Comparison of ENCODE assay signal across 24 cellular contexts in the genomic region with DNA sequence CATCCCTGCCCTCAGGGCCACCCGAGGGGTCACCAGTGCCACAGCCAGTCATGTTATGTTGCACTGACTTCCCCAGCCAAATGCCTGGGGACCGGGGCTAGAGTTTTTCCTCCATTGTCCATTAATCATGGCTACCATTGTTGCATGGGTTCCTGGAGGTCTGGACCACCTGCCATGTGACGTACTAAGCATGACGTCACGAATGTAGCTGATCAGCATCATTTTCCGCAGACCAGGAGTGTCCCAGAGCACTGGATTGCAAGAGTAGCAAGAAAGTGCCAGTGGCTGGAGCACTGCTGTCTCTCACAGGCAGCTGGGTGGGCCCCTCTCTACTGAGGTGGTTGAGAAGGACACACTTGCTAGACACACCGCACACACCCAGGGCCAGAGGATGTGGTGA. TPM values are rescaled to one million over a fixed set of nuclear protein-coding genes. Genes with fewer than 3 reads are reported as not detected.
DNase-seq lines count a peak whose midpoint lies in the region; ATAC-seq, FAIRE-seq and TF ChIP-seq lines count a peak whose summit lies in the region.
"Had no signal": no experiment of that assay in that cellular context is flagged by ENCODE, and none has a peak within 500 bp of the region (broad histone marks: within the 10 kb centered on the region; RNA-seq: fewer than 3 reads in every experiment).

No MANE protein-coding gene starts in this region.

- no peaks in the 10 kb centered on the region for H3K79me2 ChIP-seq in astrocyte (ENCODE audit: insufficient read depth, low read length)

- H2AK5ac ChIP-seq in neuronal stem cell (ENCODE audit: low read depth, low read length), result peak overlapping the region; percentile 97

- no peak overlapping the region for H2BK5ac ChIP-seq in neuronal stem cell (ENCODE audit: low read length)

- peak overlapping the region; percentile 64 for H3K18ac ChIP-seq in neuronal stem cell (ENCODE audit: low read length)

- H3K27me3 ChIP-seq in astrocyte (ENCODE audit: insufficient read depth, low read length) (no peaks in the 10 kb centered on the region), neuronal stem cell (ENCODE audit: control insufficient read depth in 3 of 3, insufficient read depth in 3 of 3, low read depth in 1 of 3, low read length in 3 of 3) (peaks cover 0 to 57% (median 0%) of the 10 kb centered on the region in 3 experiments)

- peaks cover 38% of the 10 kb centered on the region for H3K27me3 Mint-ChIP-seq in astrocyte (ENCODE audit: low read depth, unreplicated experiment)
- H3K27me3 Mint-ChIP-seq in glutamatergic neuron (ENCODE audit: unreplicated experiment), result peaks cover 6% of the 10 kb centered on the region
- H3K27me3 Mint-ChIP-seq: IgD-negative memory B cell had no signal

- peak overlapping the region; percentile 73 for H3K23ac ChIP-seq in neuronal stem cell (ENCODE audit: low read depth, low read length, poor library complexity)

- H3K4me1 Mint-ChIP-seq in astrocyte (ENCODE audit: low read depth, unreplicated experiment) (no peaks in the 10 kb centered on the region), glutamatergic neuron (ENCODE audit: low read depth, unreplicated experiment) (no peaks in the 10 kb centered on the region)

- no peak overlapping the region for H4K8ac ChIP-seq in neuronal stem cell (ENCODE audit: low read depth, low read length)

- no peaks in the 10 kb centered on the region for H4K20me1 ChIP-seq in astrocyte (ENCODE audit: insufficient read depth, low read length)

- H4K91ac ChIP-seq in neuronal stem cell (ENCODE audit: low read depth, low read length, poor library complexity), result peak overlapping the region; percentile 72

- H3K4me2 ChIP-seq in astrocyte (ENCODE audit: low read length) (no peak overlapping the region), neuronal stem cell (ENCODE audit: insufficient read depth, low read length, poor library complexity, severe bottlenecking) (no peak overlapping the region)
- H3K4me2 ChIP-seq: KMS-11 had no signal

- H3K9me3 ChIP-seq in astrocyte (ENCODE audit: insufficient read depth, low read depth, low read length), result no peaks in the 10 kb centered on the region
- H3K9me3 ChIP-seq in neuronal stem cell (replicated peaks in 1 of 2; ENCODE audit: control insufficient read depth in 2 of 2, insufficient read depth in 1 of 2, low read depth in 1 of 2, low read length in 2 of 2), result peaks cover 0 to 2% of the 10 kb centered on the region in 2 donors

- peak overlapping the region; percentile 84 for H3K4ac ChIP-seq in neuronal stem cell (ENCODE audit: low read length)

- no peaks in the 10 kb centered on the region for H3K4me1 ChIP-seq in astrocyte (ENCODE audit: insufficient read depth, low read length)
- peaks cover 3 to 16% of the 10 kb centered on the region in 2 donors for H3K4me1 ChIP-seq in neuronal stem cell (ENCODE audit: control insufficient read depth in 2 of 2, insufficient read depth in 1 of 2, low read depth in 1 of 2, low read length in 2 of 2)

- H3K27ac Mint-ChIP-seq in astrocyte (ENCODE audit: unreplicated experiment) (peak overlapping the region; percentile 41), glutamatergic neuron (ENCODE audit: unreplicated experiment) (peak overlapping the region; percentile 33)
- H3K27ac Mint-ChIP-seq: CD4-positive, alpha-beta T cell; IgD-negative memory B cell had no signal

- H3K4me3 Mint-ChIP-seq in astrocyte (ENCODE audit: unreplicated experiment) (no peak overlapping the region), glutamatergic neuron (ENCODE audit: unreplicated experiment) (no peak overlapping the region)
- H3K4me3 Mint-ChIP-seq: CD4-positive, alpha-beta T cell; IgD-negative memory B cell had no signal

- WGBS in neuronal stem cell (ENCODE audit: extremely low coverage in 2 of 2, insufficient read length in 2 of 2, insufficient replicate concordance in 1 of 2), 2 donors, result no CpG with 5 or more reads among the region's 7 CpGs

- FAIRE-seq in astrocyte (lab: Jason Lieb, UNC), result no peak
- FAIRE-seq: A204.1, GM12892, GM18507, H54, HTR-8/SVneo had no signal

- H2AFZ ChIP-seq in astrocyte (ENCODE audit: low read depth, low read length) (no peak overlapping the region), neuronal stem cell (ENCODE audit: low read length) (no peak overlapping the region)
- H2AFZ ChIP-seq: GM23248 had no signal

- H2BK120ac ChIP-seq in neuronal stem cell (ENCODE audit: low read depth, low read length), result no peak overlapping the region

- peak overlapping the region; percentile 82 for H3K14ac ChIP-seq in neuronal stem cell (ENCODE audit: low read length)

- peak overlapping the region; percentile 94 for H2BK15ac ChIP-seq in neuronal stem cell (ENCODE audit: low read length)

- no peak overlapping the region for H3K9ac ChIP-seq in astrocyte (ENCODE audit: low read length)
- peak overlapping the region; percentile 44 for H3K9ac ChIP-seq in neuronal stem cell (ENCODE audit: low read depth, low read length, poor library complexity)
- H3K9ac ChIP-seq: GM23248, KMS-11 had no signal

- ATAC-seq in HG03378 (IDR thresholded peaks at IDR 0.05; ENCODE audit: unreplicated experiment), result no peak
- ATAC-seq in HG02588 (IDR thresholded peaks at IDR 0.05; ENCODE audit: unreplicated experiment), result no peak

- H3K4me3 ChIP-seq in Jurkat, Clone E6-1 (ENCODE audit: low read length), result no peak overlapping the region
- H3K4me3 ChIP-seq in astrocyte (ENCODE audit: insufficient read depth, low read depth, low read length) (no peak overlapping the region), neuronal stem cell (ENCODE audit: low read length in 2 of 2) (no peak overlapping the region)
- H3K4me3 ChIP-seq: GM23248 had no signal

- H2BK12ac ChIP-seq in neuronal stem cell (ENCODE audit: low read length), result peak overlapping the region; percentile 41

- H3K9me3 Mint-ChIP-seq in astrocyte (ENCODE audit: unreplicated experiment), result no peaks in the 10 kb centered on the region
- no peaks in the 10 kb centered on the region for H3K9me3 Mint-ChIP-seq in glutamatergic neuron (ENCODE audit: unreplicated experiment)
- H3K9me3 Mint-ChIP-seq: CD4-positive, alpha-beta T cell; IgD-negative memory B cell had no signal

- H3K27ac ChIP-seq in astrocyte (ENCODE audit: low read depth, low read length) (no peak overlapping the region), neuronal stem cell (replicated peaks; ENCODE audit: low read length) (no peak overlapping the region)
- H3K27ac ChIP-seq: C4-2B, GM23248, KMS-11 had no signal

- peak; percentile 21 for DNase-seq in Jurkat, Clone E6-1 (ENCODE audit: low read depth, low spot score)
- no peak for DNase-seq in astrocyte (ENCODE audit: low read depth)
- no peak for DNase-seq in glutamatergic neuron
- no peak for DNase-seq in neuronal stem cell (ENCODE audit: low spot score)
- no peak for DNase-seq in SK-N-DZ (ENCODE audit: low spot score)
- DNase-seq: AML-193; CD4-positive, alpha-beta T cell; DMS153; DMS79; GDM1; GM23248; HCEC 1CT had no signal

- no peaks in the 10 kb centered on the region for H3K36me3 ChIP-seq in astrocyte (ENCODE audit: insufficient read depth, low read length)
- no peaks in the 10 kb centered on the region for H3K36me3 ChIP-seq in neuronal stem cell (replicated peaks in 1 of 2; ENCODE audit: control insufficient read depth in 2 of 2, insufficient read depth in 2 of 2, low read length in 2 of 2)

- H3K79me1 ChIP-seq in neuronal stem cell (ENCODE audit: low read depth, low read length), result peaks cover 1% of the 10 kb centered on the region

- TF ChIP-seq CTCF in astrocyte (IDR thresholded peaks at IDR 0.05; ENCODE audit: insufficient read depth, low read depth, low read length) (no peak), glutamatergic neuron (IDR thresholded peaks at IDR 0.05; ENCODE audit: partially characterized antibody, unreplicated experiment) (no peak)

- H3K36me3 Mint-ChIP-seq in astrocyte (ENCODE audit: low read depth, unreplicated experiment) (no peaks in the 10 kb centered on the region), glutamatergic neuron (ENCODE audit: unreplicated experiment) (no peaks in the 10 kb centered on the region)
- H3K36me3 Mint-ChIP-seq: IgD-negative memory B cell had no signal

RNA-seq across cellular contexts. Expression of a gene that starts 6.9 kb away (rescaled TPM):
- not detected for polyA plus RNA-seq in Jurkat, Clone E6-1 (2012; ENCODE audit: insufficient read depth, insufficient read length)
- total RNA-seq in astrocyte (not detected in 2 replicates), glutamatergic neuron (ENCODE audit: unreplicated experiment) (not detected)
- polyA plus RNA-seq in neuronal stem cell (2013, experiment 1 of 2), result not detected
- polyA plus RNA-seq in neuronal stem cell (2013, experiment 2 of 2), result not detected
- not detected in 2 replicates for polyA plus RNA-seq in SK-N-DZ (2014; cell fraction: cytosol; rRNA removed)
- not detected in 2 replicates for polyA plus RNA-seq in SK-N-DZ (2014; cell fraction: nucleus; rRNA removed)
- total RNA-seq: CD4-positive, alpha-beta T cell; Daoy; GM23248 had no signal
- polyA plus RNA-seq: BJ, GM23248, IgD-negative memory B cell had no signal

RNA-seq across cellular contexts. Expression of a gene that starts 31.9 kb away (rescaled TPM):
- polyA plus RNA-seq in Jurkat, Clone E6-1 (2012; ENCODE audit: insufficient read depth, insufficient read length), result not detected
- total RNA-seq in astrocyte (0.75 and 0.82 TPM in 2 replicates), glutamatergic neuron (ENCODE audit: unreplicated experiment) (28.8 TPM)
- polyA plus RNA-seq in neuronal stem cell (2013, experiment 1 of 2), result 3.0 TPM
- polyA plus RNA-seq in neuronal stem cell (2013, experiment 2 of 2), result 2.8 TPM
- polyA plus RNA-seq in SK-N-DZ (2014; cell fraction: cytosol; rRNA removed), result 2.1 and 2.4 TPM in 2 replicates
- 2.6 and 4.6 TPM in 2 replicates for polyA plus RNA-seq in SK-N-DZ (2014; cell fraction: nucleus; rRNA removed)
- total RNA-seq: CD4-positive, alpha-beta T cell; GM23248 had no signal
- polyA plus RNA-seq: GM23248, IgD-negative memory B cell had no signal

Comparison
In these comparisons a context has a peak if more than half of its experiments do, and no peak if none do; other contexts are left out.
1. RNA of a gene that starts 31.9 kb away (total RNA-seq): 28.8 TPM in glutamatergic neuron (single experiment); 0.75 to 0.82 TPM in astrocyte; every median in the first group is over 10 times any median in the second.